Comparison of ENCODE assay signal across 12 cellular contexts in genomic region chr1:40794915-40795715, GRCh38. TPM values are rescaled to one million over a fixed set of nuclear protein-coding genes. Genes with fewer than 3 reads are reported as not detected.
DNase-seq lines count a peak whose midpoint lies in the region; ATAC-seq and TF ChIP-seq lines count a peak whose summit lies in the region.
"Had no signal": no experiment of that assay in that cellular context is flagged by ENCODE, and none has a peak within 500 bp of the region (broad histone marks: within the 10 kb centered on the region; RNA-seq: fewer than 3 reads in every experiment).

No MANE protein-coding gene starts in this region.

- peak overlapping the region; percentile 68 for H3K4me3 Mint-ChIP-seq in activated CD8-positive, alpha-beta T cell treated with anti-CD3 and anti-CD28 coated beads, Interleukin-2, amount 10 ng/mL, durations not matched to agents 7 days and 5 days
- H3K4me3 Mint-ChIP-seq in naive thymus-derived CD8-positive, alpha-beta T cell: peak overlapping the region; percentile 73 to 88 (median 78)

- peak overlapping the region in 1 of 10 experiments; percentile 34; a peak in 3 of 20 replicates for H3K4me3 ChIP-seq in BLaER1 treated with 17β-estradiol and CSF1 and Interleukin-3, amounts not matched to agents 10 nM and 100 nM
- H3K4me3 ChIP-seq in GM12865 (ENCODE audit: low read depth, low read length) (peak overlapping the region; percentile 30), left lung (no peak overlapping the region)

- H3K27ac Mint-ChIP-seq in activated CD8-positive, alpha-beta T cell treated with anti-CD3 and anti-CD28 coated beads, Interleukin-2, amount 10 ng/mL, durations not matched to agents 7 days and 5 days: peak overlapping the region; percentile 96
- peak overlapping the region; percentile 78 to 97 (median 94) for H3K27ac Mint-ChIP-seq in naive thymus-derived CD8-positive, alpha-beta T cell

- peak overlapping the region in 5 of 11 experiments; percentile 28 to 50 (median 37); a peak in 7 of 22 replicates for H3K9ac ChIP-seq in BLaER1 treated with 17β-estradiol and CSF1 and Interleukin-3, amounts not matched to agents 10 nM and 100 nM

- H3K27ac ChIP-seq in BLaER1 treated with 17β-estradiol and CSF1 and Interleukin-3, amounts not matched to agents 10 nM and 100 nM: no peak overlapping the region; a peak in 1 of 22 replicates
- no peak overlapping the region for H3K27ac ChIP-seq in left lung

- CTCF ChIA-PET in activated CD8-positive, alpha-beta T cell treated with anti-CD3 and anti-CD28 coated beads, Interleukin-2, amount 10 ng/mL, durations not matched to agents 7 days and 5 days (lab: Charles Lee): interaction anchor here (0.6 to 6.4 kb wide), 8 partner anchors 21 to 158 kb away, joined by 3 to 69 read pairs (median 4); partner anchors contain the start of gene CITED4

- no peaks in the 10 kb centered on the region for H3K36me3 Mint-ChIP-seq in activated CD8-positive, alpha-beta T cell treated with anti-CD3 and anti-CD28 coated beads, Interleukin-2, amount 10 ng/mL, durations not matched to agents 7 days and 5 days (ENCODE audit: low read depth)
- H3K36me3 Mint-ChIP-seq in naive thymus-derived CD8-positive, alpha-beta T cell: no peaks in the 10 kb centered on the region

- no peaks in the 10 kb centered on the region for H3K9me3 ChIP-seq in BLaER1 treated with 17β-estradiol and CSF1 and Interleukin-3, amounts not matched to agents 10 nM and 100 nM (replicated peaks in 1 of 11)
- no peaks in the 10 kb centered on the region for H3K9me3 ChIP-seq in left lung
- H3K9me3 ChIP-seq: Caco-2 had no signal

- peak; percentile 84 for ATAC-seq in activated CD8-positive, alpha-beta T cell treated with anti-CD3 and anti-CD28 coated beads, Interleukin-2, amount 10 ng/mL, durations not matched to agents 7 days and 5 days
- peak; percentile 84 to 86 for ATAC-seq in naive thymus-derived CD8-positive, alpha-beta T cell
- ATAC-seq in GM19023 (IDR thresholded peaks at IDR 0.05; ENCODE audit: unreplicated experiment) (no peak), HG03457 (IDR thresholded peaks at IDR 0.05; ENCODE audit: unreplicated experiment) (no peak), left lung (no peak)

- H3K9me3 Mint-ChIP-seq in activated CD8-positive, alpha-beta T cell treated with anti-CD3 and anti-CD28 coated beads, Interleukin-2, amount 10 ng/mL, durations not matched to agents 7 days and 5 days (ENCODE audit: insufficient read depth): no peaks in the 10 kb centered on the region
- H3K9me3 Mint-ChIP-seq in naive thymus-derived CD8-positive, alpha-beta T cell: no peaks in the 10 kb centered on the region

- H4K20me1 ChIP-seq in BLaER1 treated with 17β-estradiol and CSF1 and Interleukin-3, amounts not matched to agents 10 nM and 100 nM: peaks cover 0 to 8% (median 0%) of the 10 kb centered on the region in 11 experiments; a peak in 4 of 22 replicates

- DNase-seq in GM12865 (ENCODE audit: low read depth): peak; percentile 52
- peak; percentile 67 for DNase-seq in activated CD8-positive, alpha-beta T cell treated with anti-CD3 and anti-CD28 coated beads, Interleukin-2, amount 10 ng/mL, durations not matched to agents 7 days and 5 days
- peak in 7 of 10 donors; percentile 45 to 73 (median 64) for DNase-seq in naive thymus-derived CD8-positive, alpha-beta T cell
- no peak for DNase-seq in dedifferentiated amniotic fluid mesenchymal stem cell (ENCODE audit: extremely low spot score)
- no peak for DNase-seq in left lung
- DNase-seq: Caco-2, cortex of kidney, IMR-90, SHP77 had no signal

- peaks cover 46% of the 10 kb centered on the region for H3K4me1 Mint-ChIP-seq in activated CD8-positive, alpha-beta T cell treated with anti-CD3 and anti-CD28 coated beads, Interleukin-2, amount 10 ng/mL, durations not matched to agents 7 days and 5 days (ENCODE audit: low read depth)
- peaks cover 21 to 50% (median 47%) of the 10 kb centered on the region in 4 donors for H3K4me1 Mint-ChIP-seq in naive thymus-derived CD8-positive, alpha-beta T cell

- POLR2A ChIA-PET in activated CD8-positive, alpha-beta T cell treated with anti-CD3 and anti-CD28 coated beads, Interleukin-2, amount 10 ng/mL, durations not matched to agents 7 days and 5 days (lab: Charles Lee): interaction anchor here (1.4 to 2.2 kb wide), 4 partner anchors 12 to 67 kb away, joined by 5 to 8 read pairs (median 6); partner anchors contain the start of gene CITED4
- POLR2A ChIA-PET in naive thymus-derived CD8-positive, alpha-beta T cell (lab: Charles Lee): interaction anchor here (0.7 to 3.6 kb wide), 7 partner anchors 10 to 328 kb away, joined by 4 to 15 read pairs (median 5); partner anchors contain the start of genes CITED4 and NFYC

- H3K4me1 ChIP-seq in BLaER1 treated with 17β-estradiol and CSF1 and Interleukin-3, amounts not matched to agents 10 nM and 100 nM: peaks cover 36 to 75% (median 53%) of the 10 kb centered on the region in 10 experiments
- H3K4me1 ChIP-seq in left lung: peaks cover 5 to 14% of the 10 kb centered on the region in 2 donors
- H3K4me1 ChIP-seq: Caco-2 had no signal

- peak overlapping the region; percentile 64 to 87 (median 77) for H3K4me2 ChIP-seq in BLaER1 treated with 17β-estradiol and CSF1 and Interleukin-3, amounts not matched to agents 10 nM and 100 nM

- intact Hi-C loops in left lung (cut with DNase I): no loop called here

- no peak for TF ChIP-seq CTCF in GM12865 (IDR thresholded peaks at IDR 0.05; ENCODE audit: insufficient read depth, low read depth, low read length, missing control alignments)
- TF ChIP-seq CTCF in left lung (IDR thresholded peaks at IDR 0.05): no peak

- H3K36me3 ChIP-seq in BLaER1 treated with 17β-estradiol and CSF1 and Interleukin-3, amounts not matched to agents 10 nM and 100 nM: no peaks in the 10 kb centered on the region
- H3K36me3 ChIP-seq in left lung: no peaks in the 10 kb centered on the region

- no peaks in the 10 kb centered on the region for H3K27me3 ChIP-seq in BLaER1 treated with 17β-estradiol and CSF1 and Interleukin-3, amounts not matched to agents 10 nM and 100 nM
- no peaks in the 10 kb centered on the region for H3K27me3 ChIP-seq in left lung

- peaks cover 2% of the 10 kb centered on the region for H3K27me3 Mint-ChIP-seq in activated CD8-positive, alpha-beta T cell treated with anti-CD3 and anti-CD28 coated beads, Interleukin-2, amount 10 ng/mL, durations not matched to agents 7 days and 5 days (ENCODE audit: low read depth)
- no peaks in the 10 kb centered on the region for H3K27me3 Mint-ChIP-seq in naive thymus-derived CD8-positive, alpha-beta T cell

RNA-seq across cellular contexts. Expression of gene KCNQ4, which starts 11.5 kb away (rescaled TPM):
- under 1 TPM; 0.73 to 0.87 TPM for total RNA-seq in activated CD8-positive, alpha-beta T cell treated with anti-CD3 and anti-CD28 coated beads, Interleukin-2, amount 10 ng/mL, durations not matched to agents 7 days and 5 days
- under 1 TPM; 0.18 to 0.25 TPM for total RNA-seq in naive thymus-derived CD8-positive, alpha-beta T cell
- under 1 TPM; 0.08 to 0.17 (median 0.08) TPM for polyA plus RNA-seq in naive thymus-derived CD8-positive, alpha-beta T cell
- total RNA-seq in left lung: 1 to 10 TPM in 1 of 2 donors, under 1 TPM in 1; 0.92 to 1.2 TPM
- total RNA-seq: IMR-90 had no signal

Comparison
In these comparisons a context has a peak if more than half of its experiments do, and no peak if none do; other contexts are left out.
1. DNase-seq: peak in GM12865 (single experiment), activated CD8-positive, alpha-beta T cell treated with anti-CD3 and anti-CD28 coated beads, Interleukin-2, amount 10 ng/mL, durations not matched to agents 7 days and 5 days (single experiment) and naive thymus-derived CD8-positive, alpha-beta T cell (7 of 10); none in dedifferentiated amniotic fluid mesenchymal stem cell (single experiment) and left lung (0 of 2).
2. ATAC-seq: peak in activated CD8-positive, alpha-beta T cell treated with anti-CD3 and anti-CD28 coated beads, Interleukin-2, amount 10 ng/mL, durations not matched to agents 7 days and 5 days (single experiment) and naive thymus-derived CD8-positive, alpha-beta T cell (2 of 2); none in GM19023 (single experiment), HG03457 (single experiment) and left lung (single experiment).